Comparison of ENCODE assay signal across 27 cellular contexts in genomic region chr9:13478637-13479036, GRCh38.
A peak's percentile ranks its signal among the peaks of the same experiment; 100 is the strongest.
DNase-seq lines count a peak whose midpoint lies in the region; ATAC-seq, FAIRE-seq and TF ChIP-seq lines count a peak whose summit lies in the region.
"Had no signal": no experiment of that assay in that cellular context is flagged by ENCODE, and none has a peak within 500 bp of the region (broad histone marks: within the 10 kb centered on the region; RNA-seq: fewer than 3 reads in every experiment).

No MANE protein-coding gene starts in this region.

- FAIRE-seq in pancreas (lab: Jason Lieb, UNC) = no peak
- FAIRE-seq: G401.6, GM12878 had no signal

- H3K27ac Mint-ChIP-seq in MCF 10A (ENCODE audit: low read depth, unreplicated experiment) (no peak overlapping the region), Caco-2 (ENCODE audit: unreplicated experiment) (no peak overlapping the region)
- H3K27ac Mint-ChIP-seq in effector memory CD8-positive, alpha-beta T cell = no peak overlapping the region
- H3K27ac Mint-ChIP-seq: CD4-positive, alpha-beta T cell; H9 had no signal

- intact Hi-C loops in breast epithelium (cut with DNase I; ENCODE audit: low total_unique reads) = no loop called here
- intact Hi-C loops in MCF 10A (cut with micrococcal nuclease) = no loop called here
- intact Hi-C loops in pancreas (cut with DNase I) = loop anchor here in 1 of 3 donors (5.0 kb wide), 1 partner anchor 654 kb away; no protein-coding TSS in a partner anchor
- intact Hi-C loops in Caco-2 (cut with micrococcal nuclease; ENCODE audit: unreplicated experiment) = no loop called here

- TF ChIP-seq CTCF in breast epithelium (IDR thresholded peaks at IDR 0.05) (no peak), MCF 10A (IDR thresholded peaks at IDR 0.05; ENCODE audit: unreplicated experiment) (no peak), fibroblast of the aortic adventitia (IDR thresholded peaks at IDR 0.05; ENCODE audit: insufficient read depth, low read length) (no peak), pancreas (IDR thresholded peaks at IDR 0.05) (no peak), Caco-2 (IDR thresholded peaks at IDR 0.05; ENCODE audit: insufficient read depth in 1 of 2, low read depth in 1 of 2, low read length in 1 of 2, severe bottlenecking in 1 of 2, unreplicated experiment in 1 of 2) (no peak)

- TF ChIP-seq POLR2A in breast epithelium (IDR thresholded peaks at IDR 0.05) = no peak

- H3K4me1 ChIP-seq in breast epithelium (peaks cover 0 to 7% of the 10 kb centered on the region in 2 donors), pancreas (peaks cover 0 to 4% (median 0%) of the 10 kb centered on the region in 3 donors), Caco-2 (no peaks in the 10 kb centered on the region)

- H3K4me3 ChIP-seq in breast epithelium (no peak overlapping the region), fibroblast of the aortic adventitia (ENCODE audit: low read depth, low read length) (no peak overlapping the region), pancreas (no peak overlapping the region), Caco-2 (ENCODE audit: low read depth, low read length) (no peak overlapping the region)
- H3K4me3 ChIP-seq: BLaER1 treated with 17β-estradiol and CSF1 and Interleukin-3, amounts not matched to agents 10 nM and 100 nM; GM12878; GM23248 had no signal

- DNase-seq in breast epithelium (ENCODE audit: low spot score in 2 of 2) = no peak
- DNase-seq in MCF 10A (ENCODE audit: unreplicated experiment) = no peak
- peak; percentile 13 for DNase-seq in fibroblast of the aortic adventitia (ENCODE audit: low read depth)
- no peak for DNase-seq in pancreas
- no peak for DNase-seq in hepatic stellate cell (ENCODE audit: low spot score)
- DNase-seq in Caco-2 = no peak
- no peak for DNase-seq in NCI-H510A treated with DMSO at 0.1 percent for 48 hours (lab: John Stamatoyannopoulos, UW)
- no peak for DNase-seq in effector memory CD8-positive, alpha-beta T cell
- DNase-seq: 8988T; ACHN; AML-193; CD4-positive, alpha-beta T cell; DMS53; H9; NCI-H1048; NCI-H1694; NCI-H2029 treated with DMSO at 0.1 percent for 48 hours; NCI-H446 treated with DMSO at 0.1 percent for 48 hours; NCI-H526 treated with DMSO at 0.1 percent for 48 hours; SHP77 had no signal

- H3K27me3 Mint-ChIP-seq in MCF 10A (ENCODE audit: insufficient read depth, unreplicated experiment) (no peaks in the 10 kb centered on the region), Caco-2 (ENCODE audit: insufficient read depth, unreplicated experiment) (no peaks in the 10 kb centered on the region)
- H3K27me3 Mint-ChIP-seq in effector memory CD8-positive, alpha-beta T cell = no peaks in the 10 kb centered on the region
- H3K27me3 Mint-ChIP-seq: CD4-positive, alpha-beta T cell had no signal

- H3K4me1 Mint-ChIP-seq in MCF 10A (ENCODE audit: insufficient read depth, unreplicated experiment) (peaks cover 9% of the 10 kb centered on the region), Caco-2 (ENCODE audit: low read depth, unreplicated experiment) (no peaks in the 10 kb centered on the region)
- H3K4me1 Mint-ChIP-seq in effector memory CD8-positive, alpha-beta T cell (ENCODE audit: low read depth in 2 of 2) = no peaks in the 10 kb centered on the region

- H3K27ac ChIP-seq in breast epithelium = peak overlapping the region; percentile 38 to 60
- no peak overlapping the region for H3K27ac ChIP-seq in pancreas
- H3K27ac ChIP-seq: BLaER1 treated with 17β-estradiol and CSF1 and Interleukin-3, amounts not matched to agents 10 nM and 100 nM; GM23248; KMS-11; RWPE1 had no signal

- H3K27me3 ChIP-seq in breast epithelium (no peaks in the 10 kb centered on the region), pancreas (no peaks in the 10 kb centered on the region), Caco-2 (replicated peaks; ENCODE audit: control insufficient read depth, insufficient read depth, low read length) (no peaks in the 10 kb centered on the region)
- H3K27me3 ChIP-seq: BLaER1 treated with 17β-estradiol and CSF1 and Interleukin-3, amounts not matched to agents 10 nM and 100 nM had no signal

- H3K36me3 ChIP-seq in breast epithelium (no peaks in the 10 kb centered on the region), pancreas (no peaks in the 10 kb centered on the region), Caco-2 (ENCODE audit: control insufficient read depth, insufficient read depth, low read length) (no peaks in the 10 kb centered on the region)
- H3K36me3 ChIP-seq: BLaER1 treated with 17β-estradiol and CSF1 and Interleukin-3, amounts not matched to agents 10 nM and 100 nM had no signal

- POLR2A ChIA-PET in MCF 10A (lab: Yijun Ruan, JAX) = interaction anchor here (0.6 kb wide), 1 partner anchor 12 kb away, joined by 3 read pairs; no protein-coding TSS in a partner anchor
- POLR2A ChIA-PET in Caco-2 (lab: Charles Lee) = no interaction called here

- H3K4me3 Mint-ChIP-seq in MCF 10A (ENCODE audit: unreplicated experiment) = no peak overlapping the region
- no peak overlapping the region for H3K4me3 Mint-ChIP-seq in Caco-2 (ENCODE audit: unreplicated experiment)
- H3K4me3 Mint-ChIP-seq in effector memory CD8-positive, alpha-beta T cell = no peak overlapping the region
- H3K4me3 Mint-ChIP-seq: CD4-positive, alpha-beta T cell; H9 had no signal

- H3K36me3 Mint-ChIP-seq in MCF 10A (ENCODE audit: insufficient read depth, unreplicated experiment) (no peaks in the 10 kb centered on the region), Caco-2 (ENCODE audit: insufficient read depth, unreplicated experiment) (no peaks in the 10 kb centered on the region)
- H3K36me3 Mint-ChIP-seq in effector memory CD8-positive, alpha-beta T cell (ENCODE audit: insufficient read depth) = no peaks in the 10 kb centered on the region

- CTCF ChIA-PET in MCF 10A (lab: Yijun Ruan, JAX) = interaction anchor here (0.9 to 1.9 kb wide), 2 partner anchors 444 to 874 kb away, joined by 3 to 4 read pairs; no protein-coding TSS in a partner anchor
- CTCF ChIA-PET in Caco-2 (lab: Charles Lee) = no interaction called here

- H3K9me3 ChIP-seq in breast epithelium = peaks cover 6 to 14% of the 10 kb centered on the region in 2 donors
- H3K9me3 ChIP-seq in pancreas = no peaks in the 10 kb centered on the region
- H3K9me3 ChIP-seq in Caco-2 = no peaks in the 10 kb centered on the region

- peak in 3 of 4 donors; percentile 30 to 49 (median 45) for ATAC-seq in pancreas
- no peak for ATAC-seq in effector memory CD8-positive, alpha-beta T cell (replicated peaks)
- ATAC-seq: GM12878, Panc1 had no signal

- BruUV-seq in MCF 10A (replicated peaks; lab: Mats Ljungman, UMichigan) (no TSS peak), Caco-2 (replicated peaks; lab: Mats Ljungman, UMichigan) (no TSS peak)

- H3K9me3 Mint-ChIP-seq in MCF 10A (ENCODE audit: unreplicated experiment) (peaks cover 30% of the 10 kb centered on the region), Caco-2 (ENCODE audit: unreplicated experiment) (no peaks in the 10 kb centered on the region)
- peaks cover 8 to 22% of the 10 kb centered on the region in 2 donors for H3K9me3 Mint-ChIP-seq in effector memory CD8-positive, alpha-beta T cell

- 48 to 67% methylated on average over 1 of the region's 1 CpG for WGBS in pancreas, 2 donors

Comparison
In these comparisons a context has a peak if more than half of its experiments do, and no peak if none do; other contexts are left out.
1. H3K27ac ChIP-seq: peak in breast epithelium (2 of 2); none in pancreas (0 of 4).